In genomic region chr13:24684600-24684998, GRCh38 we compare ENCODE assay signal across 10 cellular contexts. TPM values are rescaled to one million over a fixed set of nuclear protein-coding genes. Genes with fewer than 3 reads are reported as not detected.
DNase-seq lines count a peak whose midpoint lies in the region; ATAC-seq and TF ChIP-seq lines count a peak whose summit lies in the region.
"Had no signal": no experiment of that assay in that cellular context is flagged by ENCODE, and none has a peak within 500 bp of the region (broad histone marks: within the 10 kb centered on the region; RNA-seq: fewer than 3 reads in every experiment).

No MANE protein-coding gene starts in this region.

- H2AFZ ChIP-seq in osteoblast (ENCODE audit: low read length): peak overlapping the region; percentile 59

- no peak overlapping the region for H3K27ac ChIP-seq in osteoblast (ENCODE audit: low read depth, low read length)
- H3K27ac ChIP-seq: 22Rv1, sigmoid colon had no signal

- peak; percentile 54 for ATAC-seq in HG02943 (IDR thresholded peaks at IDR 0.05; ENCODE audit: low read depth, unreplicated experiment)
- no peak for ATAC-seq in HG02973 (IDR thresholded peaks at IDR 0.05; ENCODE audit: unreplicated experiment)

- no peaks in the 10 kb centered on the region for H3K36me3 ChIP-seq in osteoblast (ENCODE audit: insufficient read depth, low read length)
- no peaks in the 10 kb centered on the region for H3K36me3 ChIP-seq in BE2C
- H3K36me3 ChIP-seq: sigmoid colon had no signal

- H3K27me3 ChIP-seq in osteoblast (ENCODE audit: insufficient read depth, low read length): peaks cover 27% of the 10 kb centered on the region
- H3K27me3 ChIP-seq in BE2C: peaks cover 30% of the 10 kb centered on the region

- no peaks in the 10 kb centered on the region for H3K9me3 ChIP-seq in osteoblast (ENCODE audit: low read depth, low read length)
- no peaks in the 10 kb centered on the region for H3K9me3 ChIP-seq in BE2C
- H3K9me3 ChIP-seq: sigmoid colon had no signal

- H4K20me1 ChIP-seq in osteoblast (ENCODE audit: insufficient read depth, low read length): no peaks in the 10 kb centered on the region

- H3K4me3 ChIP-seq in osteoblast (ENCODE audit: insufficient read depth, low read length): peak overlapping the region; percentile 13
- H3K4me3 ChIP-seq in BE2C (ENCODE audit: low read depth, low read length): no peak overlapping the region
- H3K4me3 ChIP-seq: sigmoid colon had no signal

- peak overlapping the region; percentile 28 for H3K4me2 ChIP-seq in osteoblast (ENCODE audit: insufficient read depth, low read length)

- DNase-seq in DMS 273 (lab: John Stamatoyannopoulos, UW; ENCODE audit: unreplicated experiment) (peak; percentile 3), DMS 273 treated with DMSO at 0.1 percent for 48 hours (lab: John Stamatoyannopoulos, UW) (no peak), activated T-helper 1 cell treated with Interleukin-2 at 50 U/mL for 16 hours (ENCODE audit: low read depth) (peak; percentile 1), osteoblast (ENCODE audit: insufficient read length, low spot score, missing footprints) (peak; percentile 90), BE2C (no peak), NCI-H446 treated with DMSO at 0.1 percent for 48 hours (lab: John Stamatoyannopoulos, UW) (no peak)
- DNase-seq: sigmoid colon had no signal

- no peak for TF ChIP-seq CTCF in osteoblast (IDR thresholded peaks at IDR 0.05; ENCODE audit: extremely low read depth, low read depth, low read length)
- TF ChIP-seq CTCF in BE2C (IDR thresholded peaks at IDR 0.05; ENCODE audit: low read depth, low read length): no peak

- H3K79me2 ChIP-seq in osteoblast (ENCODE audit: insufficient read depth, low read length): no peaks in the 10 kb centered on the region

- peaks cover 10% of the 10 kb centered on the region for H3K4me1 ChIP-seq in osteoblast (ENCODE audit: insufficient read depth, low read length)
- H3K4me1 ChIP-seq in BE2C: no peaks in the 10 kb centered on the region

RNA-seq across cellular contexts. Expression of gene ATP12A, which starts 4.4 kb away (rescaled TPM):
- under 0.01 TPM in 1 of 2 replicates, not detected in the other for total RNA-seq in osteoblast
- not detected for polyA plus RNA-seq in BE2C (2012; ENCODE audit: insufficient read depth, insufficient read length, low read depth)
- total RNA-seq: sigmoid colon had no signal
- polyA plus RNA-seq: sigmoid colon had no signal

Comparison
In these comparisons a context has a peak if more than half of its experiments do, and no peak if none do; other contexts are left out.
1. DNase-seq: peak in DMS 273 (single experiment), activated T-helper 1 cell treated with Interleukin-2 at 50 U/mL for 16 hours (single experiment) and osteoblast (single experiment); none in DMS 273 treated with DMSO at 0.1 percent for 48 hours (single experiment), BE2C (single experiment) and NCI-H446 treated with DMSO at 0.1 percent for 48 hours (single experiment).